In genomic region chr15:80703965-80704364, GRCh38 we compare ENCODE assay signal across 1 cellular context.
TF ChIP-seq lines count a peak whose summit lies in the region.

No MANE protein-coding gene starts in this region.

TF ChIP-seq in GM23338, 12 proteins besides CTCF, POLR2A, EP300 and RAD21:
- TF ChIP-seq, protein P1, sequence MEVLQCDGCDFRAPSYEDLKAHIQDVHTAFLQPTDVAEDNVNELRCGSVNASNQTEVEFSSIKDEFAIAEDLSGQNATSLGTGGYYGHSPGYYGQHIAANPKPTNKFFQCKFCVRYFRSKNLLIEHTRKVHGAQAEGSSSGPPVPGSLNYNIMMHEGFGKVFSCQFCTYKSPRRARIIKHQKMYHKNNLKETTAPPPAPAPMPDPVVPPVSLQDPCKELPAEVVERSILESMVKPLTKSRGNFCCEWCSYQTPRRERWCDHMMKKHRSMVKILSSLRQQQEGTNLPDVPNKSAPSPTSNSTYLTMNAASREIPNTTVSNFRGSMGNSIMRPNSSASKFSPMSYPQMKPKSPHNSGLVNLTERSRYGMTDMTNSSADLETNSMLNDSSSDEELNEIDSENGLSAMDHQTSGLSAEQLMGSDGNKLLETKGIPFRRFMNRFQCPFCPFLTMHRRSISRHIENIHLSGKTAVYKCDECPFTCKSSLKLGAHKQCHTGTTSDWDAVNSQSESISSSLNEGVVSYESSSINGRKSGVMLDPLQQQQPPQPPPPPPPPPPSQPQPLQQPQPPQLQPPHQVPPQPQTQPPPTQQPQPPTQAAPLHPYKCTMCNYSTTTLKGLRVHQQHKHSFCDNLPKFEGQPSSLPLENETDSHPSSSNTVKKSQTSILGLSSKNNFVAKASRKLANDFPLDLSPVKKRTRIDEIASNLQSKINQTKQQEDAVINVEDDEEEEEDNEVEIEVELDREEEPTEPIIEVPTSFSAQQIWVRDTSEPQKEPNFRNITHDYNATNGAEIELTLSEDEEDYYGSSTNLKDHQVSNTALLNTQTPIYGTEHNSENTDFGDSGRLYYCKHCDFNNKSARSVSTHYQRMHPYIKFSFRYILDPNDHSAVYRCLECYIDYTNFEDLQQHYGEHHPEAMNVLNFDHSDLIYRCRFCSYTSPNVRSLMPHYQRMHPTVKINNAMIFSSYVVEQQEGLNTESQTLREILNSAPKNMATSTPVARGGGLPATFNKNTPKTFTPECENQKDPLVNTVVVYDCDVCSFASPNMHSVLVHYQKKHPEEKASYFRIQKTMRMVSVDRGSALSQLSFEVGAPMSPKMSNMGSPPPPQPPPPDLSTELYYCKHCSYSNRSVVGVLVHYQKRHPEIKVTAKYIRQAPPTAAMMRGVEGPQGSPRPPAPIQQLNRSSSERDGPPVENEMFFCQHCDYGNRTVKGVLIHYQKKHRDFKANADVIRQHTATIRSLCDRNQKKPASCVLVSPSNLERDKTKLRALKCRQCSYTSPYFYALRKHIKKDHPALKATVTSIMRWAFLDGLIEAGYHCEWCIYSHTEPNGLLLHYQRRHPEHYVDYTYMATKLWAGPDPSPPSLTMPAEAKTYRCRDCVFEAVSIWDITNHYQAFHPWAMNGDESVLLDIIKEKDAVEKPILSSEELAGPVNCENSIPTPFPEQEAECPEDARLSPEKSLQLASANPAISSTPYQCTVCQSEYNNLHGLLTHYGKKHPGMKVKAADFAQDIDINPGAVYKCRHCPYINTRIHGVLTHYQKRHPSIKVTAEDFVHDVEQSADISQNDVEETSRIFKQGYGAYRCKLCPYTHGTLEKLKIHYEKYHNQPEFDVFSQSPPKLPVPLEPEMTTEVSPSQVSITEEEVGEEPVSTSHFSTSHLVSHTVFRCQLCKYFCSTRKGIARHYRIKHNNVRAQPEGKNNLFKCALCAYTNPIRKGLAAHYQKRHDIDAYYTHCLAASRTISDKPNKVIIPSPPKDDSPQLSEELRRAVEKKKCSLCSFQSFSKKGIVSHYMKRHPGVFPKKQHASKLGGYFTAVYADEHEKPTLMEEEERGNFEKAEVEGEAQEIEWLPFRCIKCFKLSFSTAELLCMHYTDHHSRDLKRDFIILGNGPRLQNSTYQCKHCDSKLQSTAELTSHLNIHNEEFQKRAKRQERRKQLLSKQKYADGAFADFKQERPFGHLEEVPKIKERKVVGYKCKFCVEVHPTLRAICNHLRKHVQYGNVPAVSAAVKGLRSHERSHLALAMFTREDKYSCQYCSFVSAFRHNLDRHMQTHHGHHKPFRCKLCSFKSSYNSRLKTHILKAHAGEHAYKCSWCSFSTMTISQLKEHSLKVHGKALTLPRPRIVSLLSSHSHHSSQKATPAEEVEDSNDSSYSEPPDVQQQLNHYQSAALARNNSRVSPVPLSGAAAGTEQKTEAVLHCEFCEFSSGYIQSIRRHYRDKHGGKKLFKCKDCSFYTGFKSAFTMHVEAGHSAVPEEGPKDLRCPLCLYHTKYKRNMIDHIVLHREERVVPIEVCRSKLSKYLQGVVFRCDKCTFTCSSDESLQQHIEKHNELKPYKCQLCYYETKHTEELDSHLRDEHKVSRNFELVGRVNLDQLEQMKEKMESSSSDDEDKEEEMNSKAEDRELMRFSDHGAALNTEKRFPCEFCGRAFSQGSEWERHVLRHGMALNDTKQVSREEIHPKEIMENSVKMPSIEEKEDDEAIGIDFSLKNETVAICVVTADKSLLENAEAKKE (CRISPR knock-in tag; IDR thresholded peaks at IDR 0.05) = no peak
- TF ChIP-seq POLR2AphosphoS5 (IDR thresholded peaks at IDR 0.05; ENCODE audit: low read depth) = no peak
- TF ChIP-seq ZNF331 (CRISPR knock-in tag; IDR thresholded peaks at IDR 0.05; ENCODE audit: low read depth) = no peak
- no peak for TF ChIP-seq STAT1 (IDR thresholded peaks at IDR 0.05; ENCODE audit: unreplicated experiment)
- no peak for TF ChIP-seq JUNB (IDR thresholded peaks at IDR 0.05; ENCODE audit: unreplicated experiment)
- TF ChIP-seq ETS1 (IDR thresholded peaks at IDR 0.05) = no peak
- TF ChIP-seq ZNF114 (CRISPR knock-in tag; IDR thresholded peaks at IDR 0.05) = no peak
- no peak for TF ChIP-seq EZH2phosphoT487 (IDR thresholded peaks at IDR 0.05; ENCODE audit: unreplicated experiment)
- no peak for TF ChIP-seq EZH2 (IDR thresholded peaks at IDR 0.05; ENCODE audit: low read depth, unreplicated experiment)
- no peak for TF ChIP-seq CREB1 (CRISPR knock-in tag; IDR thresholded peaks at IDR 0.05; ENCODE audit: low read depth)
- TF ChIP-seq NANOG (IDR thresholded peaks at IDR 0.05; ENCODE audit: borderline replicate concordance) = no peak
- TF ChIP-seq, protein P2, sequence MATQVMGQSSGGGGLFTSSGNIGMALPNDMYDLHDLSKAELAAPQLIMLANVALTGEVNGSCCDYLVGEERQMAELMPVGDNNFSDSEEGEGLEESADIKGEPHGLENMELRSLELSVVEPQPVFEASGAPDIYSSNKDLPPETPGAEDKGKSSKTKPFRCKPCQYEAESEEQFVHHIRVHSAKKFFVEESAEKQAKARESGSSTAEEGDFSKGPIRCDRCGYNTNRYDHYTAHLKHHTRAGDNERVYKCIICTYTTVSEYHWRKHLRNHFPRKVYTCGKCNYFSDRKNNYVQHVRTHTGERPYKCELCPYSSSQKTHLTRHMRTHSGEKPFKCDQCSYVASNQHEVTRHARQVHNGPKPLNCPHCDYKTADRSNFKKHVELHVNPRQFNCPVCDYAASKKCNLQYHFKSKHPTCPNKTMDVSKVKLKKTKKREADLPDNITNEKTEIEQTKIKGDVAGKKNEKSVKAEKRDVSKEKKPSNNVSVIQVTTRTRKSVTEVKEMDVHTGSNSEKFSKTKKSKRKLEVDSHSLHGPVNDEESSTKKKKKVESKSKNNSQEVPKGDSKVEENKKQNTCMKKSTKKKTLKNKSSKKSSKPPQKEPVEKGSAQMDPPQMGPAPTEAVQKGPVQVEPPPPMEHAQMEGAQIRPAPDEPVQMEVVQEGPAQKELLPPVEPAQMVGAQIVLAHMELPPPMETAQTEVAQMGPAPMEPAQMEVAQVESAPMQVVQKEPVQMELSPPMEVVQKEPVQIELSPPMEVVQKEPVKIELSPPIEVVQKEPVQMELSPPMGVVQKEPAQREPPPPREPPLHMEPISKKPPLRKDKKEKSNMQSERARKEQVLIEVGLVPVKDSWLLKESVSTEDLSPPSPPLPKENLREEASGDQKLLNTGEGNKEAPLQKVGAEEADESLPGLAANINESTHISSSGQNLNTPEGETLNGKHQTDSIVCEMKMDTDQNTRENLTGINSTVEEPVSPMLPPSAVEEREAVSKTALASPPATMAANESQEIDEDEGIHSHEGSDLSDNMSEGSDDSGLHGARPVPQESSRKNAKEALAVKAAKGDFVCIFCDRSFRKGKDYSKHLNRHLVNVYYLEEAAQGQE (IDR thresholded peaks at IDR 0.05; ENCODE audit: unreplicated experiment) = no peak
